In the genomic region with DNA sequence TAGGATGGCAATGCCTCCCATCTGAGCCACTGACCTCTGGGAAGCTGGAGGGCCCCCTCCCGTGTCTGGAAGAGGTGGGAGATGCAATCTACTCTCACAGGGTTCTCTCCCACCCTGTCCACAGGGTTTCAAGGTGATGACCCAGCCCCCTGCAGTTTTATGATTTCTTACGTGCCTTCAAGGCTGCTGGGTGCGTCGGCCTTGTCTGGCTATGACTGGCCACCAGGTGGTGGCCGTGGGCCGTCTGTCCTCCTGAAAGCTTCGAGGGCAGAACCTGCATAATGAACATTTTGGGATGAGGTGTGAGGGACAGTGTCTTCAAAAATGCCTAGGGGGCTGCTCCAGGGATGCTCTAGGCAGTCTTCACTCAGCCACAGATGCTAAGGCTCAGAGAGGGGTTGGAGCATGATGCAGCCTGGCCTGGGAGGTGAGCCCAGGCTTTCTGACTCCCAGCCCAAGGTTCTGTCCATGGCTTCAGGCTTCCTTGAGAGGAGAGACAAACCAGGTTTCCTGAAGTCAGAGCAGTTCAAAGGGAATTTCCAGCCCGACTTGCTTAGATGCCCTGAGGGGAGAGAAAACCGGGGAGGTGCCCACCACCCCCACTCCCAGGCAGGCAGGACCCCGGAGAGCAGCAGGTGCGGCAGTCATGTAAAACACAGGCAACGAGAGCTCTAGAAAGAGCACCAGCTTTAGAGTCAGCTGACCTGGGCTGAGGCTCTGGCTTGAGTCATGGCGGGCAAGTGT, we compare ENCODE assay signal across 8 cellular contexts. TPM values are rescaled to one million over a fixed set of nuclear protein-coding genes. Genes with fewer than 3 reads are reported as not detected.
DNase-seq lines count a peak whose midpoint lies in the region; ATAC-seq and TF ChIP-seq lines count a peak whose summit lies in the region.

No MANE protein-coding gene starts in this region.

- H3K27me3 ChIP-seq in ascending aorta (no peaks in the 10 kb centered on the region), tibial artery (no peaks in the 10 kb centered on the region)

- H3K9me3 ChIP-seq in ascending aorta: no peaks in the 10 kb centered on the region
- H3K9me3 ChIP-seq in tibial artery: no peaks in the 10 kb centered on the region

- no peak overlapping the region for H3K4me3 Mint-ChIP-seq in activated naive CD4-positive, alpha-beta T cell treated with anti-CD3 and anti-CD28 coated beads for 36 hours

- CTCF ChIA-PET in activated naive CD4-positive, alpha-beta T cell treated with anti-CD3 and anti-CD28 coated beads for 36 hours (lab: Charles Lee): interaction anchor here (0.6 to 5.2 kb wide), 5 partner anchors 6 to 490 kb away, joined by 3 to 20 read pairs (median 3); no protein-coding TSS in a partner anchor

- DNase-seq in activated naive CD4-positive, alpha-beta T cell treated with anti-CD3 and anti-CD28 coated beads for 36 hours: no peak
- no peak for DNase-seq in activated naive CD4-positive, alpha-beta T cell treated with Interleukin-2 at 50 U/mL for 16 hours
- DNase-seq in ascending aorta (ENCODE audit: low spot score in 2 of 2) (no peak), iris pigment epithelial cell (ENCODE audit: low read depth) (peak; percentile 55), tibial artery (peak in 1 of 2 donors; percentile 71), NCI-H187 treated with DMSO at 0.1 percent for 48 hours (lab: John Stamatoyannopoulos, UW) (no peak)

- no peaks in the 10 kb centered on the region for H3K36me3 Mint-ChIP-seq in activated naive CD4-positive, alpha-beta T cell treated with anti-CD3 and anti-CD28 coated beads for 36 hours (ENCODE audit: low read depth)

- peak; percentile 92 for TF ChIP-seq CTCF in LNCAP (IDR thresholded peaks at IDR 0.05)
- TF ChIP-seq CTCF in ascending aorta (IDR thresholded peaks at IDR 0.05): peak; percentile 80 to 89 (median 82)
- peak; percentile 91 to 92 for TF ChIP-seq CTCF in tibial artery (IDR thresholded peaks at IDR 0.05)

- H3K36me3 ChIP-seq in ascending aorta (no peaks in the 10 kb centered on the region), tibial artery (no peaks in the 10 kb centered on the region)

- H3K4me3 ChIP-seq in ascending aorta: no peak overlapping the region
- no peak overlapping the region for H3K4me3 ChIP-seq in tibial artery

- intact Hi-C loops in activated naive CD4-positive, alpha-beta T cell treated with anti-CD3 and anti-CD28 coated beads for 36 hours (cut with micrococcal nuclease): no loop called here
- intact Hi-C loops in ascending aorta (cut with DNase I) (loop anchor here (1.0 to 10.0 kb wide), 5 partner anchors 90 to 517 kb away; no protein-coding TSS in a partner anchor), tibial artery (cut with DNase I; ENCODE audit: low total_unique reads) (loop anchor here (1.0 to 10.0 kb wide), 4 partner anchors 50 to 475 kb away; a partner anchor contains a TSS)

- H3K27ac ChIP-seq in ascending aorta (no peak overlapping the region), tibial artery (peak overlapping the region in 1 of 2 donors; percentile 68)

- H3K4me1 Mint-ChIP-seq in activated naive CD4-positive, alpha-beta T cell treated with anti-CD3 and anti-CD28 coated beads for 36 hours (ENCODE audit: low read depth): peaks cover 80% of the 10 kb centered on the region

- H3K4me1 ChIP-seq in ascending aorta: peaks cover 4 to 28% of the 10 kb centered on the region in 2 donors
- H3K4me1 ChIP-seq in tibial artery: peaks cover 0 to 53% (median 32%) of the 10 kb centered on the region in 4 donors

- no peaks in the 10 kb centered on the region for H3K9me3 Mint-ChIP-seq in activated naive CD4-positive, alpha-beta T cell treated with anti-CD3 and anti-CD28 coated beads for 36 hours

- H3K27ac Mint-ChIP-seq in activated naive CD4-positive, alpha-beta T cell treated with anti-CD3 and anti-CD28 coated beads for 36 hours: peak overlapping the region; percentile 61

- no peaks in the 10 kb centered on the region for H3K27me3 Mint-ChIP-seq in activated naive CD4-positive, alpha-beta T cell treated with anti-CD3 and anti-CD28 coated beads for 36 hours (ENCODE audit: low read depth)

- no peak for ATAC-seq in GM18517 (IDR thresholded peaks at IDR 0.05; ENCODE audit: unreplicated experiment)

RNA-seq across cellular contexts. Expression of a gene that starts 18.7 kb away (rescaled TPM):
- 10 to 100 TPM; 51.2 to 56.5 TPM for total RNA-seq in activated naive CD4-positive, alpha-beta T cell treated with anti-CD3 and anti-CD28 coated beads for 36 hours
- total RNA-seq in ascending aorta: 5.3 TPM

RNA-seq across cellular contexts. Expression of a gene that starts 36.4 kb away (rescaled TPM):
- 10 to 100 TPM; 85.2 to 87.2 TPM for total RNA-seq in activated naive CD4-positive, alpha-beta T cell treated with anti-CD3 and anti-CD28 coated beads for 36 hours
- total RNA-seq in ascending aorta: 13.5 TPM
